ENCODE assay signal across 30 cellular contexts in the genomic region with DNA sequence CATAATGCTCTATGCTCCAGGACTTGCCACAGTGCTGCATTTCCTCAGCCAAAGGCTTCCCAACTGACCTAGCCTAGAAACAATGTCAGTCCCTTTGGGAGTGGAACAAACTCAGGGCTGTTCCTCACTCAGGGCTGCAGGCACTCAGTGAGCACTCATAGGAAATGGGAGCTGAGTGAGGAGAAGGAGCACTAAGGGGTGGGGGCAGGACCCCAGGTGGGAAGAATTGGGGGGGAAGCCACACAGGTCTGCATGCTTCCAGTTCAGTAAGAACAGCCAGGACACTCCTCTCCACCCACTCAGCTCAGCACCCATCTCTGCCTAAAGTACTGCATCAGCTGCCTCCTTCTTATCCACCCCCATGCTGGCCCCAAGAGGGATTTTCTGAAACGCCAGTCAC. TPM values are rescaled to one million over a fixed set of nuclear protein-coding genes. Genes with fewer than 3 reads are reported as not detected.
A peak's percentile ranks its signal among the peaks of the same experiment; 100 is the strongest.
DNase-seq lines count a peak whose midpoint lies in the region; ATAC-seq, FAIRE-seq and TF ChIP-seq lines count a peak whose summit lies in the region.
"Had no signal": no experiment of that assay in that cellular context is flagged by ENCODE, and none has a peak within 500 bp of the region (broad histone marks: within the 10 kb centered on the region; RNA-seq: fewer than 3 reads in every experiment).

No MANE protein-coding gene starts in this region.

- H3K4me3 ChIP-seq in esophagus squamous epithelium (no peak overlapping the region), pancreas (no peak overlapping the region)
- H3K4me3 ChIP-seq: A549, sigmoid colon, SK-N-MC, testis had no signal

- peak; percentile 20 to 32 for ATAC-seq in natural killer cell treated with Interleukin-12 subunit alpha and Interleukin-12 subunit beta and Interleukin-15 and Interleukin-18, amount 100 ng/mL, for 72 hours
- ATAC-seq in natural killer cell (no peak), pancreas (peak in 2 of 4 donors; percentile 12 to 25), HG03571 (IDR thresholded peaks at IDR 0.05; ENCODE audit: unreplicated experiment) (no peak), GM21528 (IDR thresholded peaks at IDR 0.05; ENCODE audit: low FRiP score, unreplicated experiment) (no peak)
- ATAC-seq: A549; activated CD8-positive, alpha-beta T cell treated with anti-CD3 and anti-CD28 coated beads for 36 hours; activated naive CD4-positive, alpha-beta T cell treated with anti-CD3 and anti-CD28 coated beads, Interleukin-2, amount 50 U/mL, for 72 hours had no signal

- no peak for TF ChIP-seq CTCF in natural killer cell (IDR thresholded peaks at IDR 0.05)
- TF ChIP-seq CTCF in esophagus squamous epithelium (IDR thresholded peaks at IDR 0.05) = no peak
- no peak for TF ChIP-seq CTCF in pancreas (IDR thresholded peaks at IDR 0.05)

- TF ChIP-seq POLR2A in esophagus squamous epithelium (IDR thresholded peaks at IDR 0.05) = no peak

- H3K36me3 ChIP-seq in esophagus squamous epithelium = no peaks in the 10 kb centered on the region
- no peaks in the 10 kb centered on the region for H3K36me3 ChIP-seq in pancreas
- H3K36me3 ChIP-seq: sigmoid colon had no signal

- H3K9me3 ChIP-seq in esophagus squamous epithelium (no peaks in the 10 kb centered on the region), pancreas (no peaks in the 10 kb centered on the region)
- H3K9me3 ChIP-seq: A549, sigmoid colon, testis had no signal

- H3K27ac ChIP-seq in esophagus squamous epithelium (peak overlapping the region in 3 of 4 donors; percentile 15 to 40 (median 35)), pancreas (peak overlapping the region in 3 of 4 donors; percentile 15 to 44 (median 33))
- H3K27ac ChIP-seq: A549, sigmoid colon, SK-N-MC had no signal

- H3K27ac Mint-ChIP-seq in natural killer cell treated with Interleukin-12 subunit alpha and Interleukin-12 subunit beta and Interleukin-15 and Interleukin-18, amount 100 ng/mL, for 72 hours = no peak overlapping the region
- no peak overlapping the region for H3K27ac Mint-ChIP-seq in natural killer cell
- H3K27ac Mint-ChIP-seq: activated CD8-positive, alpha-beta T cell treated with anti-CD3 and anti-CD28 coated beads for 36 hours; progenitor cell of endocrine pancreas had no signal

- no peaks in the 10 kb centered on the region for H3K27me3 ChIP-seq in esophagus squamous epithelium
- no peaks in the 10 kb centered on the region for H3K27me3 ChIP-seq in pancreas
- H3K27me3 ChIP-seq: sigmoid colon, testis had no signal

- H3K27me3 Mint-ChIP-seq in natural killer cell treated with Interleukin-12 subunit alpha and Interleukin-12 subunit beta and Interleukin-15 and Interleukin-18, amount 100 ng/mL, for 72 hours = peaks cover 8 to 32% of the 10 kb centered on the region in 2 donors
- peaks cover 0 to 6% of the 10 kb centered on the region in 2 donors for H3K27me3 Mint-ChIP-seq in natural killer cell (ENCODE audit: low read depth in 2 of 2)
- H3K27me3 Mint-ChIP-seq: activated CD8-positive, alpha-beta T cell treated with anti-CD3 and anti-CD28 coated beads for 36 hours had no signal

- DNase-seq in natural killer cell treated with Interleukin-12 subunit alpha and Interleukin-12 subunit beta and Interleukin-15 and Interleukin-18, amount 100 ng/mL, for 72 hours (ENCODE audit: low spot score) = no peak
- DNase-seq in natural killer cell (no peak), esophagus squamous epithelium (lab: John Stamatoyannopoulos, UW) (no peak), pancreas (no peak)
- no peak for DNase-seq in activated T-cell treated with anti-CD3 and anti-CD28 coated beads, Interleukin-2, amount 50 U/mL, for 48 hours
- DNase-seq in activated CD4-positive, alpha-beta T cell treated with anti-CD3 and anti-CD28 coated beads for 4 hours = no peak
- DNase-seq: activated CD4-positive, CD25-positive, alpha-beta regulatory T cell treated with anti-CD3 and anti-CD28 coated beads, Interleukin-2, amount 50 U/mL, for 72 hours; activated CD8-positive, alpha-beta T cell treated with anti-CD3 and anti-CD28 coated beads for 36 hours; AML-193; aorta; CD8-positive, alpha-beta memory T cell; H7; KG1; NCI-H1436 treated with DMSO at 0.1 percent for 48 hours; sigmoid colon; stimulated activated CD4-positive, alpha-beta T cell treated with anti-CD3 and anti-CD28 coated beads, Interleukin-4, amount 100 ng/mL, for 4 hours; stimulated activated naive CD4-positive, alpha-beta T cell; testis had no signal

- H3K36me3 Mint-ChIP-seq in natural killer cell treated with Interleukin-12 subunit alpha and Interleukin-12 subunit beta and Interleukin-15 and Interleukin-18, amount 100 ng/mL, for 72 hours = no peaks in the 10 kb centered on the region
- H3K36me3 Mint-ChIP-seq in natural killer cell = no peaks in the 10 kb centered on the region
- H3K36me3 Mint-ChIP-seq: activated naive CD4-positive, alpha-beta T cell treated with anti-CD3 and anti-CD28 coated beads, Interleukin-2, amount 50 U/mL, for 72 hours; CD8-positive, alpha-beta memory T cell had no signal

- intact Hi-C loops in natural killer cell (cut with micrococcal nuclease) = no loop called here
- intact Hi-C loops in esophagus squamous epithelium (cut with DNase I) = no loop called here
- intact Hi-C loops in pancreas (cut with DNase I) = no loop called here

- no peaks in the 10 kb centered on the region for H3K9me3 Mint-ChIP-seq in natural killer cell treated with Interleukin-12 subunit alpha and Interleukin-12 subunit beta and Interleukin-15 and Interleukin-18, amount 100 ng/mL, for 72 hours
- no peaks in the 10 kb centered on the region for H3K9me3 Mint-ChIP-seq in natural killer cell
- H3K9me3 Mint-ChIP-seq: activated CD8-positive, alpha-beta T cell treated with anti-CD3 and anti-CD28 coated beads for 36 hours; activated naive CD4-positive, alpha-beta T cell treated with anti-CD3 and anti-CD28 coated beads, Interleukin-2, amount 50 U/mL, for 72 hours had no signal

- H3K4me1 ChIP-seq in esophagus squamous epithelium (peaks cover 9 to 28% (median 10%) of the 10 kb centered on the region in 3 donors), pancreas (no peaks in the 10 kb centered on the region)
- H3K4me1 ChIP-seq: A549, sigmoid colon had no signal

- no peak overlapping the region for H3K4me3 Mint-ChIP-seq in natural killer cell treated with Interleukin-12 subunit alpha and Interleukin-12 subunit beta and Interleukin-15 and Interleukin-18, amount 100 ng/mL, for 72 hours
- H3K4me3 Mint-ChIP-seq in natural killer cell = no peak overlapping the region
- H3K4me3 Mint-ChIP-seq: activated CD8-positive, alpha-beta T cell treated with anti-CD3 and anti-CD28 coated beads for 36 hours; CD8-positive, alpha-beta memory T cell; neural crest cell had no signal

- FAIRE-seq in pancreas (lab: Jason Lieb, UNC) = no peak
- FAIRE-seq: A549, endometrium, islet of Langerhans, TTC549 had no signal

- H3K4me1 Mint-ChIP-seq in natural killer cell treated with Interleukin-12 subunit alpha and Interleukin-12 subunit beta and Interleukin-15 and Interleukin-18, amount 100 ng/mL, for 72 hours (ENCODE audit: low read depth in 2 of 2) = no peaks in the 10 kb centered on the region
- peaks cover 0 to 7% of the 10 kb centered on the region in 2 donors for H3K4me1 Mint-ChIP-seq in natural killer cell
- H3K4me1 Mint-ChIP-seq: CD8-positive, alpha-beta memory T cell had no signal

- WGBS in esophagus squamous epithelium, 2 donors = 11 to 30% methylated on average over 1 of the region's 1 CpG
- 35 to 52% methylated on average over 1 of the region's 1 CpG for WGBS in pancreas, 2 donors

RNA-seq across cellular contexts. Expression of a gene that starts 7.3 kb away (rescaled TPM):
- not detected for total RNA-seq in natural killer cell treated with Interleukin-12 subunit alpha and Interleukin-12 subunit beta and Interleukin-15 and Interleukin-18, amount 100 ng/mL, for 72 hours
- total RNA-seq in natural killer cell = not detected
- under 1 TPM in 2 of 4 donors, not detected in 2; 0.19 to 0.38 TPM for total RNA-seq in esophagus squamous epithelium
- 1 to 10 TPM; 1.4 to 6.0 (median 3.9) TPM for total RNA-seq in pancreas
- polyA plus RNA-seq in pancreas = 10 to 100 TPM in 1 of 2 donors, 1 to 10 TPM in 1; 9.5 to 20.9 TPM
- total RNA-seq: activated CD8-positive, alpha-beta T cell treated with anti-CD3 and anti-CD28 coated beads for 36 hours; activated naive CD4-positive, alpha-beta T cell treated with anti-CD3 and anti-CD28 coated beads, Interleukin-2, amount 50 U/mL, for 72 hours; CD8-positive, alpha-beta memory T cell; fibroblast of lung; neural crest cell; sigmoid colon; T-helper 1 cell treated with Interleukin-12 subunit alpha and Interleukin-12 subunit beta and Interleukin-4 antibody, amounts not matched to agents 30 ng/mL and 1 ng/mL, for 36 hours had no signal
- polyA plus RNA-seq: CD8-positive, alpha-beta memory T cell; fibroblast of lung had no signal

Comparison
In these comparisons a context has a peak if more than half of its experiments do, and no peak if none do; other contexts are left out.
1. ATAC-seq: peak in natural killer cell treated with Interleukin-12 subunit alpha and Interleukin-12 subunit beta and Interleukin-15 and Interleukin-18, amount 100 ng/mL, for 72 hours (2 of 2); none in natural killer cell (0 of 3), HG03571 (single experiment) and GM21528 (single experiment).